Comparison of ENCODE assay signal across 8 cellular contexts in genomic region chr13:75482070-75482819, GRCh38. TPM values are rescaled to one million over a fixed set of nuclear protein-coding genes. Genes with fewer than 3 reads are reported as not detected.
DNase-seq lines count a peak whose midpoint lies in the region; ATAC-seq lines count a peak whose summit lies in the region.

A gene with protein sequence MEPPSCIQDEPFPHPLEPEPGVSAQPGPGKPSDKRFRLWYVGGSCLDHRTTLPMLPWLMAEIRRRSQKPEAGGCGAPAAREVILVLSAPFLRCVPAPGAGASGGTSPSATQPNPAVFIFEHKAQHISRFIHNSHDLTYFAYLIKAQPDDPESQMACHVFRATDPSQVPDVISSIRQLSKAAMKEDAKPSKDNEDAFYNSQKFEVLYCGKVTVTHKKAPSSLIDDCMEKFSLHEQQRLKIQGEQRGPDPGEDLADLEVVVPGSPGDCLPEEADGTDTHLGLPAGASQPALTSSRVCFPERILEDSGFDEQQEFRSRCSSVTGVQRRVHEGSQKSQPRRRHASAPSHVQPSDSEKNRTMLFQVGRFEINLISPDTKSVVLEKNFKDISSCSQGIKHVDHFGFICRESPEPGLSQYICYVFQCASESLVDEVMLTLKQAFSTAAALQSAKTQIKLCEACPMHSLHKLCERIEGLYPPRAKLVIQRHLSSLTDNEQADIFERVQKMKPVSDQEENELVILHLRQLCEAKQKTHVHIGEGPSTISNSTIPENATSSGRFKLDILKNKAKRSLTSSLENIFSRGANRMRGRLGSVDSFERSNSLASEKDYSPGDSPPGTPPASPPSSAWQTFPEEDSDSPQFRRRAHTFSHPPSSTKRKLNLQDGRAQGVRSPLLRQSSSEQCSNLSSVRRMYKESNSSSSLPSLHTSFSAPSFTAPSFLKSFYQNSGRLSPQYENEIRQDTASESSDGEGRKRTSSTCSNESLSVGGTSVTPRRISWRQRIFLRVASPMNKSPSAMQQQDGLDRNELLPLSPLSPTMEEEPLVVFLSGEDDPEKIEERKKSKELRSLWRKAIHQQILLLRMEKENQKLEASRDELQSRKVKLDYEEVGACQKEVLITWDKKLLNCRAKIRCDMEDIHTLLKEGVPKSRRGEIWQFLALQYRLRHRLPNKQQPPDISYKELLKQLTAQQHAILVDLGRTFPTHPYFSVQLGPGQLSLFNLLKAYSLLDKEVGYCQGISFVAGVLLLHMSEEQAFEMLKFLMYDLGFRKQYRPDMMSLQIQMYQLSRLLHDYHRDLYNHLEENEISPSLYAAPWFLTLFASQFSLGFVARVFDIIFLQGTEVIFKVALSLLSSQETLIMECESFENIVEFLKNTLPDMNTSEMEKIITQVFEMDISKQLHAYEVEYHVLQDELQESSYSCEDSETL (N-terminal part only) (minus strand): TSS chr13:75482169. CDS start chr13:75481767, 402 bp downstream.

- no peak within 1 kb of the TSS for H3K27ac Mint-ChIP-seq in activated T-cell treated with anti-CD3 and anti-CD28 coated beads, Interleukin-2, amount 50 U/mL, for 72 hours

- H3K4me3 ChIP-seq in HUES6 (ENCODE audit: low read depth, low read length), result peak within 1 kb of the TSS; percentile 79
- H3K4me3 ChIP-seq in muscle layer of duodenum (ENCODE audit: low read depth in 1 of 2, low read length in 2 of 2), result peak within 1 kb of the TSS; percentile 77 to 99
- H3K4me3 ChIP-seq in stomach smooth muscle (ENCODE audit: low read length in 2 of 2), result peak within 1 kb of the TSS; percentile 83 to 86

- H3K9ac ChIP-seq in HUES6 (ENCODE audit: low read length) (peak within 1 kb of the TSS; percentile 65), stomach smooth muscle (ENCODE audit: low read length in 2 of 2) (peak within 1 kb of the TSS; percentile 37 to 66)

- peaks cover 12% of the 10 kb centered on the region; the same call in 1 of the 2 replicates for H3K27me3 ChIP-seq in HUES6 (ENCODE audit: control insufficient read depth, insufficient read depth, low read length)
- no peaks in the 10 kb centered on the region for H3K27me3 ChIP-seq in muscle layer of duodenum (ENCODE audit: low read depth, low read length)
- H3K27me3 ChIP-seq in stomach smooth muscle (ENCODE audit: control insufficient read depth in 1 of 2, insufficient read depth in 2 of 2, low read length in 2 of 2), result peaks cover 3 to 6% of the 10 kb centered on the region in 2 donors

- peaks cover 62% of the 10 kb centered on the region for H3K27me3 Mint-ChIP-seq in activated T-cell treated with anti-CD3 and anti-CD28 coated beads, Interleukin-2, amount 50 U/mL, for 72 hours (ENCODE audit: low read depth)

- peaks cover 2 to 3% of the 10 kb centered on the region in 2 donors for H3K36me3 Mint-ChIP-seq in activated T-cell treated with anti-CD3 and anti-CD28 coated beads, Interleukin-2, amount 50 U/mL, for 72 hours (ENCODE audit: insufficient read depth in 2 of 2)

- H3K9me3 Mint-ChIP-seq in activated T-cell treated with anti-CD3 and anti-CD28 coated beads, Interleukin-2, amount 50 U/mL, for 72 hours, result no peaks in the 10 kb centered on the region

- peak; percentile 73 for ATAC-seq in GM21526 (IDR thresholded peaks at IDR 0.05; ENCODE audit: low FRiP score, unreplicated experiment)
- peak; percentile 75 for ATAC-seq in activated T-cell treated with anti-CD3 and anti-CD28 coated beads, Interleukin-2, amount 50 U/mL, for 72 hours (replicated peaks in 1 of 2)

- peak within 1 kb of the TSS; percentile 84 to 93 for H3K4me3 Mint-ChIP-seq in activated T-cell treated with anti-CD3 and anti-CD28 coated beads, Interleukin-2, amount 50 U/mL, for 72 hours

- H3K4me1 ChIP-seq in HUES6 (ENCODE audit: control insufficient read depth, insufficient read depth, low read length) (peaks cover 12% of the 10 kb centered on the region; the same call in 1 of the 2 replicates), muscle layer of duodenum (ENCODE audit: control insufficient read depth in 1 of 2, insufficient read depth in 2 of 2, low read length in 2 of 2) (peaks cover 4 to 19% of the 10 kb centered on the region in 2 donors), stomach smooth muscle (ENCODE audit: control insufficient read depth, insufficient read depth, low read length) (peaks cover 11% of the 10 kb centered on the region)

- H3K9me3 ChIP-seq in HUES6 (ENCODE audit: control insufficient read depth, insufficient read depth, low read depth, low read length), result no peaks in the 10 kb centered on the region
- no peaks in the 10 kb centered on the region for H3K9me3 ChIP-seq in muscle layer of duodenum (ENCODE audit: control insufficient read depth in 1 of 2, low read length in 2 of 2)
- H3K9me3 ChIP-seq in stomach smooth muscle (ENCODE audit: control insufficient read depth in 2 of 2, low read length in 2 of 2), result no peaks in the 10 kb centered on the region

- H3K27ac ChIP-seq in HUES6 (ENCODE audit: low read depth, low read length) (peak within 1 kb of the TSS; percentile 29; the same call in 1 of the 2 replicates), muscle layer of duodenum (ENCODE audit: low read length) (peak within 1 kb of the TSS; percentile 19), stomach smooth muscle (ENCODE audit: low read length) (no peak within 1 kb of the TSS)

- DNase-seq in DMS79 (lab: John Stamatoyannopoulos, UW), result peak; percentile 53
- DNase-seq in OCI-M1 (lab: John Stamatoyannopoulos, UW), result peak; percentile 98
- peak; percentile 72 to 74 for DNase-seq in activated T-cell treated with anti-CD3 and anti-CD28 coated beads, Interleukin-2, amount 50 U/mL, for 72 hours
- peak; percentile 92 for DNase-seq in fibroblast of gingiva (ENCODE audit: low read depth)

- peaks cover 33% of the 10 kb centered on the region for H3K4me1 Mint-ChIP-seq in activated T-cell treated with anti-CD3 and anti-CD28 coated beads, Interleukin-2, amount 50 U/mL, for 72 hours (ENCODE audit: low read depth)

- no peaks in the 10 kb centered on the region for H3K36me3 ChIP-seq in HUES6 (ENCODE audit: control insufficient read depth, insufficient read depth, low read length)
- no peaks in the 10 kb centered on the region for H3K36me3 ChIP-seq in muscle layer of duodenum (ENCODE audit: control insufficient read depth in 1 of 2, insufficient read depth in 2 of 2, low read length in 2 of 2)
- no peaks in the 10 kb centered on the region for H3K36me3 ChIP-seq in stomach smooth muscle (ENCODE audit: control insufficient read depth in 2 of 2, insufficient read depth in 2 of 2, low read length in 2 of 2)

RNA-seq across cellular contexts. Expression of the gene that starts here (rescaled TPM):
- 10 to 100 TPM; 34.5 to 38.8 TPM for total RNA-seq in activated T-cell treated with anti-CD3 and anti-CD28 coated beads, Interleukin-2, amount 50 U/mL, for 72 hours
